In the genomic region with DNA sequence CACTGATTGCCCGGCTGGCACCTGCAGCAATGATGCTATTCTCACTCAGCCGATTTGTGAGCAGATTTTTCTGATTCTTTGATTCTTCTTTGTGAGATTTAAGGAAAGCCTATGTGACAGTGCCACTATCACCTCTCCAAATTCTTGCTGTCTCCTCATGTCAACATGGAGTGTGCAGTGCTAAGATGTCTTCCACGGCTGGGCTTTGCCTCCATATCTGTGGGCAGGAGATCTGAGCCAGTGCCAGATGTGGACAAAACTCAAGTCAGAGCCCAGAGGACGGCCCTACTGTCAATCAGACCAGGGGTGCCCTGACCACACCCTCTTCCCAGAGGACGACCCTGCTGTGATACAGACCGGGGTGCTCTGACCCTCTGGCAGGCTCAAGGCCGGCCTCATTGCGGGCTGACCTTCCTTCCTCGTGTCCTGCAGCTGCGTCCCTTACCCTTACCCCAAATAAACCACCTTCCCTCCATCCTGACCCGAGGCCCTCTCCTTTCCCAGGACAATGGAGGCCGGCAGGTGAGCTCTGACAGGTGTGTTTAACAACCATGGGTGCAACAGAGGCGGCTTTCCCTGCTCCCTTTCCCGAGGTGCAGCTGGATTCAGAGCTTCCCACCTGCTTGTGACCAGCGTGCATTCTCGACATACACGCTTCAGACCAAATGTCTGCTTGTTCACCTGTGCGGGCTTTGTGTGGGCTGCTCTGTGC, we compare ENCODE assay signal across 21 cellular contexts.
DNase-seq lines count a peak whose midpoint lies in the region; ATAC-seq and TF ChIP-seq lines count a peak whose summit lies in the region.
"Had no signal": no experiment of that assay in that cellular context is flagged by ENCODE, and none has a peak within 500 bp of the region (broad histone marks: within the 10 kb centered on the region; RNA-seq: fewer than 3 reads in every experiment).

No MANE protein-coding gene starts in this region.

- no peak for TF ChIP-seq CTCF in right atrium auricular region (IDR thresholded peaks at IDR 0.05)
- TF ChIP-seq CTCF in left ventricle myocardium inferior (IDR thresholded peaks at IDR 0.05; ENCODE audit: borderline replicate concordance) = no peak

- H3K9me3 ChIP-seq in right atrium auricular region = no peaks in the 10 kb centered on the region
- H3K9me3 ChIP-seq in left ventricle myocardium inferior (replicated peaks) = no peaks in the 10 kb centered on the region
- H3K9me3 ChIP-seq: Caco-2, MG63, Peyer's patch, SJSA1 had no signal

- no peak for ATAC-seq in HG02571 (IDR thresholded peaks at IDR 0.05; ENCODE audit: unreplicated experiment)
- ATAC-seq: T-helper 17 cell had no signal

- no peak overlapping the region for H3K27ac ChIP-seq in right atrium auricular region
- H3K27ac ChIP-seq in left ventricle myocardium inferior (replicated peaks) = no peak overlapping the region
- H3K27ac ChIP-seq: BLaER1, Peyer's patch, SJSA1 had no signal

- H3K4me1 ChIP-seq in right atrium auricular region = no peaks in the 10 kb centered on the region
- H3K4me1 ChIP-seq in left ventricle myocardium inferior = no peaks in the 10 kb centered on the region
- H3K4me1 ChIP-seq: BLaER1, Caco-2, Peyer's patch, SJSA1 had no signal

- no peaks in the 10 kb centered on the region for H3K36me3 ChIP-seq in right atrium auricular region
- no peaks in the 10 kb centered on the region for H3K36me3 ChIP-seq in left ventricle myocardium inferior
- H3K36me3 ChIP-seq: BLaER1, MG63, Peyer's patch, SJSA1 had no signal

- H3K27me3 ChIP-seq in right atrium auricular region (no peaks in the 10 kb centered on the region), left ventricle myocardium inferior (ENCODE audit: low read depth) (peaks cover 35% of the 10 kb centered on the region)
- H3K27me3 ChIP-seq: BLaER1, Peyer's patch had no signal

- H3K4me3 ChIP-seq in right atrium auricular region = no peak overlapping the region
- H3K4me3 ChIP-seq in left ventricle myocardium inferior = no peak overlapping the region
- H3K4me3 ChIP-seq: BLaER1, MG63, Peyer's patch, SJSA1 had no signal

- DNase-seq in right atrium auricular region (ENCODE audit: low spot score) (peak; percentile 23), left ventricle myocardium inferior (no peak), NCI-H748 (lab: John Stamatoyannopoulos, UW; ENCODE audit: unreplicated experiment) (peak; percentile 86), islet precursor cell (peak; percentile 39), SW480 (ENCODE audit: low spot score) (no peak), NCI-H2196 treated with DMSO at 0.1 percent for 48 hours (lab: John Stamatoyannopoulos, UW; ENCODE audit: unreplicated experiment) (no peak)
- DNase-seq: CD4-positive, alpha-beta T cell; DMS 273 treated with DMSO at 0.1 percent for 48 hours; EL; GF-D8; Kasumi-1; MG63; NCI-H1436; NCI-H2029; NCI-H2171 treated with DMSO at 0.1 percent for 48 hours; T-helper 17 cell had no signal

- intact Hi-C loops in left ventricle myocardium inferior (cut with micrococcal nuclease) = no loop called here

Comparison
In these comparisons a context has a peak if more than half of its experiments do, and no peak if none do; other contexts are left out.
1. DNase-seq: peak in right atrium auricular region (single experiment), NCI-H748 (single experiment) and islet precursor cell (single experiment); none in left ventricle myocardium inferior (single experiment), SW480 (single experiment) and NCI-H2196 treated with DMSO at 0.1 percent for 48 hours (single experiment).